Comparison of ENCODE assay signal across 27 cellular contexts in the genomic region with DNA sequence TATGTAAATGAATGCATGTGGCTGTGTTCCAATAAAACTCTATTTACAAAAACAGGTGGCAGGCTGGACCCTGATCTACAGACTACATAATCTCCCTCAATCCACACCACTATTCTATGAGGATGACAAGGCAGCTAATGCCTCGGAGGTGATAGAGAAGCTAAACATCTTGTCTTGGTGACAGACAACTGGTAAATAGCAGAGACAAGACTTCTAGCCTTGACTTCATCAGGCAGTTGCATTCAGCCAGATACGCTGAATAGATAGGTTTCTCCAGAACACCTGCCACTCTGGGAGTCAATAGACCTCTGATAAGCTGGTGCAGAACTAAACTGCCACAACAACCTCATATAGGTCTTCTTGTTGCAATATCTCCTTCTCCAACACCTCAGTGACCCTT.
"Had no signal": no experiment of that assay in that cellular context is flagged by ENCODE, and none has a peak within 500 bp of the region (broad histone marks: within the 10 kb centered on the region; RNA-seq: fewer than 3 reads in every experiment).

No MANE protein-coding gene starts in this region.

- H3K9me3 Mint-ChIP-seq: activated B cell treated with CpG ODN at 0.5 μM for 24 hours; activated CD8-positive, alpha-beta T cell treated with anti-CD3 and anti-CD28 coated beads for 36 hours; activated naive CD4-positive, alpha-beta T cell treated with anti-CD3 and anti-CD28 coated beads, Interleukin-2, amount 50 U/mL, for 24 hours; activated naive CD8-positive, alpha-beta T cell treated with anti-CD3 and anti-CD28 coated beads, Interleukin-2, amount 50 U/mL, for 24 hours; activated T-cell treated with anti-CD3 and anti-CD28 coated beads, Interleukin-2, amount 50 U/mL, for 4 hours; activated T-helper 17 cell treated with anti-CD3 and anti-CD28 coated beads, Interleukin-2, amount 50 U/mL, for 72 hours; mesothelial cell of epicardium; naive B cell; nephron progenitor cell; stimulated activated naive B cell treated with anti-CD40 and anti-IgM and Interleukin-4, amounts not matched to agents 10 μg/mL and 1 μg/mL and 100 μg/mL, for 72 hours had no signal

- FAIRE-seq: colon, keratinocyte had no signal

- H3K9me3 ChIP-seq: breast epithelium, ovary, prostate gland, stomach, thyroid gland had no signal

- H3K27ac ChIP-seq: breast epithelium, ovary, prostate gland, stomach, thyroid gland had no signal

- H3K36me3 Mint-ChIP-seq: activated naive CD4-positive, alpha-beta T cell treated with anti-CD3 and anti-CD28 coated beads, Interleukin-2, amount 50 U/mL, for 24 hours had no signal

- H3K4me3 Mint-ChIP-seq: activated B cell treated with CpG ODN at 0.5 μM for 24 hours; activated CD8-positive, alpha-beta T cell treated with anti-CD3 and anti-CD28 coated beads for 36 hours; activated naive CD4-positive, alpha-beta T cell treated with anti-CD3 and anti-CD28 coated beads, Interleukin-2, amount 50 U/mL, for 24 hours; activated naive CD8-positive, alpha-beta T cell treated with anti-CD3 and anti-CD28 coated beads, Interleukin-2, amount 50 U/mL, for 24 hours; activated T-cell treated with anti-CD3 and anti-CD28 coated beads, Interleukin-2, amount 50 U/mL, for 4 hours; activated T-helper 17 cell treated with anti-CD3 and anti-CD28 coated beads, Interleukin-2, amount 50 U/mL, for 72 hours; mesothelial cell of epicardium; nephron progenitor cell; stimulated activated naive B cell treated with anti-CD40 and anti-IgM and Interleukin-4, amounts not matched to agents 10 μg/mL and 1 μg/mL and 100 μg/mL, for 72 hours had no signal

- H3K27me3 Mint-ChIP-seq: activated B cell treated with CpG ODN at 0.5 μM for 24 hours; activated CD8-positive, alpha-beta T cell treated with anti-CD3 and anti-CD28 coated beads for 36 hours; activated naive CD4-positive, alpha-beta T cell treated with anti-CD3 and anti-CD28 coated beads, Interleukin-2, amount 50 U/mL, for 24 hours; activated naive CD8-positive, alpha-beta T cell treated with anti-CD3 and anti-CD28 coated beads, Interleukin-2, amount 50 U/mL, for 24 hours; activated T-helper 17 cell treated with anti-CD3 and anti-CD28 coated beads, Interleukin-2, amount 50 U/mL, for 72 hours; naive B cell; stimulated activated naive B cell treated with anti-CD40 and anti-IgM and Interleukin-4, amounts not matched to agents 10 μg/mL and 1 μg/mL and 100 μg/mL, for 72 hours had no signal

- H3K4me3 ChIP-seq: breast epithelium, ovary, prostate gland, stomach, thyroid gland had no signal

- H3K27ac Mint-ChIP-seq: activated B cell treated with CpG ODN at 0.5 μM for 24 hours; activated CD8-positive, alpha-beta T cell treated with anti-CD3 and anti-CD28 coated beads for 36 hours; activated naive CD4-positive, alpha-beta T cell treated with anti-CD3 and anti-CD28 coated beads, Interleukin-2, amount 50 U/mL, for 24 hours; activated naive CD8-positive, alpha-beta T cell treated with anti-CD3 and anti-CD28 coated beads, Interleukin-2, amount 50 U/mL, for 24 hours; activated T-helper 17 cell treated with anti-CD3 and anti-CD28 coated beads, Interleukin-2, amount 50 U/mL, for 72 hours; mesothelial cell of epicardium; nephron progenitor cell had no signal

- H3K36me3 ChIP-seq: breast epithelium, ovary, prostate gland, stomach, thyroid gland had no signal

- DNase-seq: activated B cell treated with CpG ODN at 0.5 μM for 24 hours; activated CD4-positive, alpha-beta T cell treated with anti-CD3 and anti-CD28 coated beads, Interleukin-2, amount 50 U/mL, for 1 hour; activated CD8-positive, alpha-beta T cell treated with anti-CD3 and anti-CD28 coated beads for 36 hours; activated naive CD8-positive, alpha-beta T cell treated with anti-CD3 and anti-CD28 coated beads, Interleukin-2, amount 50 U/mL, for 24 hours; activated T-cell treated with anti-CD3 and anti-CD28 coated beads, Interleukin-2, amount 50 U/mL, for 4 hours; amygdala; effector CD8-positive, alpha-beta T cell; head of caudate nucleus; hippocampal formation; left cardiac atrium; left ventricle myocardium superior; naive B cell; nephron progenitor cell; ovary; retina; stimulated activated CD4-positive, alpha-beta T cell treated with anti-CD3 and anti-CD28 coated beads, Interleukin-15, amount 100 ng/mL, for 24 hours; stimulated activated CD4-positive, alpha-beta T cell treated with anti-CD3 and anti-CD28 coated beads, Interleukin-2, amount 100 ng/mL, for 24 hours; stimulated activated naive B cell treated with anti-CD40 and anti-IgM and Interleukin-4, amounts not matched to agents 10 μg/mL and 1 μg/mL and 100 μg/mL, for 72 hours; stomach; thyroid gland had no signal

- H3K27me3 ChIP-seq: breast epithelium, ovary, stomach, thyroid gland had no signal
